ENCODE assay signal across 8 cellular contexts in the genomic region with DNA sequence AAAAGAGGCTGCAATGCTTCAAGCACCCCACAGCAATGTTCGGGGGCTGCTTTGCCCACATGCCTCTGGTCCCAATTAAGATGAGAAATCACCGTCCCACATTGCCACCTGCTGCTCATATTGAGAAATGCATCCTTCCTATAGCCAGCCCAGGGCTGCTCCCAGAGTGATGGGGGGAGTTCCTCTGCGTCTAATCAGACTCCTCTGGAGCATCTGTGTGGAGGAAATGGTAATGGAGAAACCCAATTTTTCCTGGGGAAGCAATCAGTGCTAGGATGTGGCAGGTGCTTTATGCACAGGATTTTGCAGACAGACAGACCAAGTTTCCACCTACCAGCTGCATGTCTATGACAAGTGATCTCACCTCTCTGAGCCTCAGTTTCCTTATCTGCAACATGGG. TPM values are rescaled to one million over a fixed set of nuclear protein-coding genes. Genes with fewer than 3 reads are reported as not detected.
DNase-seq lines count a peak whose midpoint lies in the region; ATAC-seq and TF ChIP-seq lines count a peak whose summit lies in the region.

No MANE protein-coding gene starts in this region.

- H3K23ac ChIP-seq in trophoblast cell (ENCODE audit: low read length) = no peak overlapping the region

- peaks cover 7 to 11% of the 10 kb centered on the region in 2 experiments for H3K36me3 ChIP-seq in trophoblast cell (ENCODE audit: control insufficient read depth in 1 of 2, insufficient read depth in 2 of 2, low read length in 2 of 2)
- no peaks in the 10 kb centered on the region for H3K36me3 ChIP-seq in uterus

- intact Hi-C loops in activated T-helper 2 cell treated with anti-CD3 and anti-CD28 coated beads, Interferon-gamma antibody, Interleukin-2, Interleukin-4, amounts not matched to agents 10 μg/mL and 5 μg/mL and 100 μg/mL, durations not matched to agents 14 hours and 24 hours and 36 hours (cut with micrococcal nuclease) = loop anchor here (1.0 to 2.0 kb wide), 3 partner anchors 142 to 200 kb away; no protein-coding TSS in a partner anchor
- intact Hi-C loops in uterus (cut with DNase I; ENCODE audit: low total_unique reads) = loop anchor here (5.0 kb wide), 1 partner anchor 202 kb away; no protein-coding TSS in a partner anchor

- H3K27me3 ChIP-seq in foreskin keratinocyte (peaks cover 15% of the 10 kb centered on the region), trophoblast cell (ENCODE audit: insufficient read depth, low read length) (no peaks in the 10 kb centered on the region), uterus (no peaks in the 10 kb centered on the region)

- H3K14ac ChIP-seq in trophoblast cell (ENCODE audit: low read length) = no peak overlapping the region

- in situ Hi-C loops in G401 (cut with HindIII; ENCODE audit: low sequenced_read_pairs) = no loop called here

- H2AK5ac ChIP-seq in trophoblast cell (ENCODE audit: low read length) = no peak overlapping the region

- peaks cover 4% of the 10 kb centered on the region for H3K4me1 ChIP-seq in foreskin keratinocyte
- no peaks in the 10 kb centered on the region for H3K4me1 ChIP-seq in trophoblast cell (ENCODE audit: control insufficient read depth in 1 of 2, insufficient read depth in 2 of 2, low read length in 2 of 2)
- H3K4me1 ChIP-seq in uterus = no peaks in the 10 kb centered on the region

- peaks cover 3% of the 10 kb centered on the region for H3K27me3 Mint-ChIP-seq in activated T-helper 2 cell treated with anti-CD3 and anti-CD28 coated beads, Interferon-gamma antibody, Interleukin-2, Interleukin-4, amounts not matched to agents 10 μg/mL and 5 μg/mL and 100 μg/mL, durations not matched to agents 14 hours and 24 hours and 36 hours (ENCODE audit: low read depth)

- TF ChIP-seq CTCF in foreskin keratinocyte (conservative IDR thresholded peaks at IDR 0.05) = peak; percentile 75
- TF ChIP-seq CTCF in uterus (IDR thresholded peaks at IDR 0.05) = peak; percentile 62 to 75 (median 74)

- no peaks in the 10 kb centered on the region for H3K79me2 ChIP-seq in trophoblast cell (ENCODE audit: control insufficient read depth, insufficient read depth, low read length, poor library complexity)

- no peaks in the 10 kb centered on the region for H3K79me1 ChIP-seq in trophoblast cell (ENCODE audit: low read length)

- no peak overlapping the region for H4K12ac ChIP-seq in trophoblast cell (ENCODE audit: low read depth, low read length)

- ATAC-seq in foreskin keratinocyte (peak; percentile 64), HG03135 (IDR thresholded peaks at IDR 0.05; ENCODE audit: unreplicated experiment) (no peak)

- no peak overlapping the region for H4K91ac ChIP-seq in trophoblast cell (ENCODE audit: low read depth, low read length)

- H3K4ac ChIP-seq in trophoblast cell (ENCODE audit: low read depth, low read length) = no peak overlapping the region

- peak overlapping the region; percentile 83 for H3K27ac Mint-ChIP-seq in activated T-helper 2 cell treated with anti-CD3 and anti-CD28 coated beads, Interferon-gamma antibody, Interleukin-2, Interleukin-4, amounts not matched to agents 10 μg/mL and 5 μg/mL and 100 μg/mL, durations not matched to agents 14 hours and 24 hours and 36 hours

- peak; percentile 72 for DNase-seq in G401 (ENCODE audit: low spot score)
- DNase-seq in Kasumi-1 (lab: John Stamatoyannopoulos, UW) = peak; percentile 62 to 72
- DNase-seq in RKO (ENCODE audit: low spot score) = peak; percentile 73
- DNase-seq in activated T-helper 2 cell treated with anti-CD3 and anti-CD28 coated beads, Interferon-gamma antibody, Interleukin-2, Interleukin-4, amounts not matched to agents 10 μg/mL and 5 μg/mL and 100 μg/mL, durations not matched to agents 14 hours and 24 hours and 36 hours (ENCODE audit: low spot score) = peak; percentile 56
- DNase-seq in foreskin keratinocyte = peak in 1 of 2 donors; percentile 29
- DNase-seq in trophoblast cell = peak; percentile 42 to 76
- DNase-seq in uterus = peak; percentile 54 to 65

- H3K4me2 ChIP-seq in trophoblast cell (ENCODE audit: low read length) = no peak overlapping the region

- peaks cover under 1% of the 10 kb centered on the region for H3K9me3 ChIP-seq in trophoblast cell (ENCODE audit: insufficient read depth, low read depth, low read length)
- no peaks in the 10 kb centered on the region for H3K9me3 ChIP-seq in uterus

- no peak overlapping the region for H2AFZ ChIP-seq in trophoblast cell (ENCODE audit: insufficient read depth, low read length, poor library complexity)

- WGBS in trophoblast cell (ENCODE audit: extremely low coverage, insufficient coverage, insufficient read length) = no CpG with 5 or more reads among the region's 3 CpGs

- H2BK12ac ChIP-seq in trophoblast cell (ENCODE audit: low read length) = no peak overlapping the region

- no peak overlapping the region for H2BK5ac ChIP-seq in trophoblast cell (ENCODE audit: low read depth, low read length, poor library complexity)

- no peak overlapping the region for H3K4me3 ChIP-seq in trophoblast cell (ENCODE audit: low read depth, low read length)
- H3K4me3 ChIP-seq in uterus = no peak overlapping the region

- no peak overlapping the region for H2BK120ac ChIP-seq in trophoblast cell (ENCODE audit: insufficient read depth, low read length, poor library complexity)

- H4K8ac ChIP-seq in trophoblast cell (ENCODE audit: low read depth, low read length) = no peak overlapping the region

- H3K27ac ChIP-seq in foreskin keratinocyte (no peak overlapping the region), trophoblast cell (ENCODE audit: low read depth, low read length) (no peak overlapping the region), uterus (no peak overlapping the region)

- H3K9ac ChIP-seq in trophoblast cell (ENCODE audit: low read length) = no peak overlapping the region

- no peak for TF ChIP-seq POLR2A in uterus (IDR thresholded peaks at IDR 0.05)

- peak overlapping the region; percentile 6 for H3K4me3 Mint-ChIP-seq in activated T-helper 2 cell treated with anti-CD3 and anti-CD28 coated beads, Interferon-gamma antibody, Interleukin-2, Interleukin-4, amounts not matched to agents 10 μg/mL and 5 μg/mL and 100 μg/mL, durations not matched to agents 14 hours and 24 hours and 36 hours (ENCODE audit: low read depth)

- peaks cover 46% of the 10 kb centered on the region for H3K36me3 Mint-ChIP-seq in activated T-helper 2 cell treated with anti-CD3 and anti-CD28 coated beads, Interferon-gamma antibody, Interleukin-2, Interleukin-4, amounts not matched to agents 10 μg/mL and 5 μg/mL and 100 μg/mL, durations not matched to agents 14 hours and 24 hours and 36 hours (ENCODE audit: low read depth)

- H3K9me3 Mint-ChIP-seq in activated T-helper 2 cell treated with anti-CD3 and anti-CD28 coated beads, Interferon-gamma antibody, Interleukin-2, Interleukin-4, amounts not matched to agents 10 μg/mL and 5 μg/mL and 100 μg/mL, durations not matched to agents 14 hours and 24 hours and 36 hours = peaks cover 4% of the 10 kb centered on the region

- H3K18ac ChIP-seq in trophoblast cell (ENCODE audit: low read length) = no peak overlapping the region

- peaks cover 26% of the 10 kb centered on the region for H3K4me1 Mint-ChIP-seq in activated T-helper 2 cell treated with anti-CD3 and anti-CD28 coated beads, Interferon-gamma antibody, Interleukin-2, Interleukin-4, amounts not matched to agents 10 μg/mL and 5 μg/mL and 100 μg/mL, durations not matched to agents 14 hours and 24 hours and 36 hours (ENCODE audit: low read depth)

RNA-seq across cellular contexts. Expression of a gene that starts 33.6 kb away (rescaled TPM):
- total RNA-seq in G401 (2014; rRNA removed; shearing (Covaris generic)) = 13.6 and 15.3 TPM in 2 replicates
- total RNA-seq in activated T-helper 2 cell treated with anti-CD3 and anti-CD28 coated beads, Interferon-gamma antibody, Interleukin-2, Interleukin-4, amounts not matched to agents 10 μg/mL and 5 μg/mL and 100 μg/mL, durations not matched to agents 14 hours and 24 hours and 36 hours = 31.0 and 31.3 TPM in 2 replicates
- total RNA-seq in foreskin keratinocyte (not detected in 2 replicates), uterus (100 to 1,000 TPM in 3 of 4 donors, 10 to 100 TPM in 1; 64.7 to 460 (median 140) TPM)
- not detected in 2 replicates for polyA plus RNA-seq in foreskin keratinocyte
- polyA plus RNA-seq in trophoblast cell (2013) = 11.2 and 11.8 TPM in 2 replicates

RNA-seq across cellular contexts. Expression of a gene that starts 51.8 kb away (rescaled TPM):
- total RNA-seq in G401 (2014; rRNA removed; shearing (Covaris generic)) = 0.12 and 0.14 TPM in 2 replicates
- total RNA-seq in activated T-helper 2 cell treated with anti-CD3 and anti-CD28 coated beads, Interferon-gamma antibody, Interleukin-2, Interleukin-4, amounts not matched to agents 10 μg/mL and 5 μg/mL and 100 μg/mL, durations not matched to agents 14 hours and 24 hours and 36 hours = 0.05 TPM in 1 of 2 replicates, not detected in the other
- not detected in 2 replicates for total RNA-seq in foreskin keratinocyte
- polyA plus RNA-seq in foreskin keratinocyte = not detected in 2 replicates
- 0.01 and 0.14 TPM in 2 replicates for polyA plus RNA-seq in trophoblast cell (2013)
- 10 to 100 TPM in 2 of 4 donors, 1 to 10 TPM in 1, under 1 TPM in 1; 0.29 to 32.5 (median 7.0) TPM for total RNA-seq in uterus

Comparison
In these comparisons a context has a peak if more than half of its experiments do, and no peak if none do; other contexts are left out.
1. RNA of a gene that starts 33.6 kb away (total RNA-seq): 64.7 to 460 TPM in uterus, 31.0 to 31.3 TPM in activated T-helper 2 cell treated with anti-CD3 and anti-CD28 coated beads, Interferon-gamma antibody, Interleukin-2, Interleukin-4, amounts not matched to agents 10 μg/mL and 5 μg/mL and 100 μg/mL, durations not matched to agents 14 hours and 24 hours and 36 hours and 13.6 to 15.3 TPM in G401; not detected in foreskin keratinocyte; every median in the first group is over 10 times any median in the second.